In genomic region chr15:78751602-78751979, GRCh38 we compare ENCODE assay signal across 9 cellular contexts. TPM values are rescaled to one million over a fixed set of nuclear protein-coding genes. Genes with fewer than 3 reads are reported as not detected.
DNase-seq lines count a peak whose midpoint lies in the region; ATAC-seq and TF ChIP-seq lines count a peak whose summit lies in the region.
"Had no signal": no experiment of that assay in that cellular context is flagged by ENCODE, and none has a peak within 500 bp of the region (broad histone marks: within the 10 kb centered on the region; RNA-seq: fewer than 3 reads in every experiment).

No MANE protein-coding gene starts in this region.

- DNase-seq in left ventricle myocardium superior (peak; percentile 19), left ventricle myocardium inferior (no peak), chondrocyte (ENCODE audit: low spot score) (peak; percentile 86), neuronal stem cell (ENCODE audit: low spot score) (no peak), T-helper 2 cell (no peak), foreskin melanocyte (no peak)

- H2AFZ ChIP-seq in neuronal stem cell (ENCODE audit: low read length) = peak overlapping the region; percentile 72

- no peak overlapping the region for H3K27ac ChIP-seq in left ventricle myocardium inferior (replicated peaks)
- no peak overlapping the region for H3K27ac ChIP-seq in neuronal stem cell (replicated peaks; ENCODE audit: low read length)

- H3K27ac Mint-ChIP-seq in chondrocyte (ENCODE audit: unreplicated experiment) = no peak overlapping the region

- no peaks in the 10 kb centered on the region for H3K27me3 Mint-ChIP-seq in chondrocyte (ENCODE audit: low read depth)
- H3K27me3 Mint-ChIP-seq: CD8-positive, alpha-beta memory T cell had no signal

- H3K27me3 ChIP-seq in left ventricle myocardium inferior (ENCODE audit: low read depth) (no peaks in the 10 kb centered on the region), neuronal stem cell (ENCODE audit: control insufficient read depth in 3 of 3, insufficient read depth in 3 of 3, low read depth in 1 of 3, low read length in 3 of 3) (peaks cover 0 to 6% (median 2%) of the 10 kb centered on the region in 3 experiments)
- H3K27me3 ChIP-seq: MG63 had no signal

- H3K14ac ChIP-seq in neuronal stem cell (ENCODE audit: low read length) = no peak overlapping the region

- no peak overlapping the region for H3K4ac ChIP-seq in neuronal stem cell (ENCODE audit: low read length)

- H2BK15ac ChIP-seq in neuronal stem cell (ENCODE audit: low read length) = peak overlapping the region; percentile 75

- no peak overlapping the region for H3K4me3 Mint-ChIP-seq in chondrocyte (ENCODE audit: unreplicated experiment)

- no peak overlapping the region for H3K4me2 ChIP-seq in neuronal stem cell (ENCODE audit: insufficient read depth, low read length, poor library complexity, severe bottlenecking)

- peak overlapping the region; percentile 37 for H2AK5ac ChIP-seq in neuronal stem cell (ENCODE audit: low read depth, low read length)

- H4K8ac ChIP-seq in neuronal stem cell (ENCODE audit: low read depth, low read length) = no peak overlapping the region

- H3K4me3 ChIP-seq in left ventricle myocardium inferior (no peak overlapping the region), neuronal stem cell (ENCODE audit: low read length in 2 of 2) (no peak overlapping the region)

- H2BK12ac ChIP-seq in neuronal stem cell (ENCODE audit: low read length) = no peak overlapping the region

- no peaks in the 10 kb centered on the region for H3K36me3 Mint-ChIP-seq in chondrocyte (ENCODE audit: low read depth)
- H3K36me3 Mint-ChIP-seq: CD8-positive, alpha-beta memory T cell had no signal

- H3K36me3 ChIP-seq in left ventricle myocardium inferior = no peaks in the 10 kb centered on the region
- H3K36me3 ChIP-seq in neuronal stem cell (replicated peaks in 1 of 2; ENCODE audit: control insufficient read depth in 2 of 2, insufficient read depth in 2 of 2, low read length in 2 of 2) = no peaks in the 10 kb centered on the region
- H3K36me3 ChIP-seq: MG63 had no signal

- H3K9ac ChIP-seq in neuronal stem cell (ENCODE audit: low read depth, low read length, poor library complexity) = no peak overlapping the region

- H3K4me1 Mint-ChIP-seq in chondrocyte (ENCODE audit: low read depth) = peaks cover 30% of the 10 kb centered on the region

- H4K91ac ChIP-seq in neuronal stem cell (ENCODE audit: low read depth, low read length, poor library complexity) = no peak overlapping the region

- H3K9me3 ChIP-seq in left ventricle myocardium inferior (replicated peaks) (no peaks in the 10 kb centered on the region), neuronal stem cell (replicated peaks in 1 of 2; ENCODE audit: control insufficient read depth in 2 of 2, insufficient read depth in 1 of 2, low read depth in 1 of 2, low read length in 2 of 2) (no peaks in the 10 kb centered on the region)
- H3K9me3 ChIP-seq: MG63 had no signal

- no peak overlapping the region for H2BK120ac ChIP-seq in neuronal stem cell (ENCODE audit: low read depth, low read length)

- ATAC-seq in left ventricle myocardium superior (no peak), HG03039 (IDR thresholded peaks at IDR 0.05; ENCODE audit: unreplicated experiment) (no peak)

- TF ChIP-seq CTCF in left ventricle myocardium inferior (IDR thresholded peaks at IDR 0.05; ENCODE audit: borderline replicate concordance) = no peak
- TF ChIP-seq CTCF in chondrocyte (IDR thresholded peaks at IDR 0.05) = no peak

- WGBS in neuronal stem cell (ENCODE audit: extremely low coverage in 2 of 2, insufficient read length in 2 of 2, insufficient replicate concordance in 1 of 2), 2 donors = no CpG with 5 or more reads among the region's 13 CpGs

- H3K4me1 ChIP-seq in left ventricle myocardium inferior (peaks cover 45% of the 10 kb centered on the region), neuronal stem cell (ENCODE audit: control insufficient read depth in 2 of 2, insufficient read depth in 1 of 2, low read depth in 1 of 2, low read length in 2 of 2) (peaks cover 2 to 3% of the 10 kb centered on the region in 2 donors)

- H3K18ac ChIP-seq in neuronal stem cell (ENCODE audit: low read length) = no peak overlapping the region

- H3K79me1 ChIP-seq in neuronal stem cell (ENCODE audit: low read depth, low read length) = no peaks in the 10 kb centered on the region

- intact Hi-C loops in left ventricle myocardium superior (cut with micrococcal nuclease) (no loop called here), left ventricle myocardium inferior (cut with micrococcal nuclease) (no loop called here)

- H3K9me3 Mint-ChIP-seq in chondrocyte (ENCODE audit: low read depth) = no peaks in the 10 kb centered on the region
- H3K9me3 Mint-ChIP-seq: CD8-positive, alpha-beta memory T cell had no signal

- no peak overlapping the region for H2BK5ac ChIP-seq in neuronal stem cell (ENCODE audit: low read length)

- H3K23ac ChIP-seq in neuronal stem cell (ENCODE audit: low read depth, low read length, poor library complexity) = peak overlapping the region; percentile 73

RNA-seq across cellular contexts. Expression of gene ADAMTS7, which starts 59.7 kb away (rescaled TPM):
- 37.9 TPM for total RNA-seq in left ventricle myocardium superior
- total RNA-seq in left ventricle myocardium inferior = 24.2 TPM
- total RNA-seq in chondrocyte = 111 to 144 TPM (median 113 TPM) in 3 replicates
- polyA plus RNA-seq in neuronal stem cell (2013, experiment 1 of 2) = 36.9 TPM
- polyA plus RNA-seq in neuronal stem cell (2013, experiment 2 of 2) = 37.0 TPM
- polyA plus RNA-seq: CD8-positive, alpha-beta memory T cell had no signal

Comparison
In these comparisons a context has a peak if more than half of its experiments do, and no peak if none do; other contexts are left out.
1. DNase-seq: peak in left ventricle myocardium superior (single experiment) and chondrocyte (single experiment); none in left ventricle myocardium inferior (single experiment), neuronal stem cell (single experiment), T-helper 2 cell (0 of 5) and foreskin melanocyte (single experiment).